ENCODE assay signal across 16 cellular contexts in genomic region chr5:106755789-106756188, GRCh38.
"Had no signal": no experiment of that assay in that cellular context is flagged by ENCODE, and none has a peak within 500 bp of the region (broad histone marks: within the 10 kb centered on the region; RNA-seq: fewer than 3 reads in every experiment).

No MANE protein-coding gene starts in this region.

- H3K4me1 ChIP-seq: gastrocnemius medialis, lower lobe of right lung, sigmoid colon, transverse colon had no signal

- H3K4me3 ChIP-seq: gastrocnemius medialis, lower lobe of right lung, sigmoid colon, transverse colon had no signal

- H3K36me3 ChIP-seq: gastrocnemius medialis, lower lobe of right lung, sigmoid colon, transverse colon had no signal

- H3K27me3 Mint-ChIP-seq: activated CD4-positive, alpha-beta memory T cell treated with anti-CD3 and anti-CD28 coated beads, Interleukin-2, amount 10 ng/mL, durations not matched to agents 7 days and 5 days; activated CD8-positive, alpha-beta memory T cell treated with anti-CD3 and anti-CD28 coated beads, Interleukin-2, amount 10 ng/mL, durations not matched to agents 7 days and 5 days; activated naive CD8-positive, alpha-beta T cell; natural killer cell treated with Interleukin-12 subunit alpha and Interleukin-12 subunit beta and Interleukin-15 and Interleukin-18, amount 100 ng/mL, for 72 hours had no signal

- H3K4me3 Mint-ChIP-seq: activated CD4-positive, alpha-beta memory T cell treated with anti-CD3 and anti-CD28 coated beads, Interleukin-2, amount 10 ng/mL, durations not matched to agents 7 days and 5 days; activated CD8-positive, alpha-beta memory T cell treated with anti-CD3 and anti-CD28 coated beads, Interleukin-2, amount 10 ng/mL, durations not matched to agents 7 days and 5 days; activated naive CD8-positive, alpha-beta T cell; natural killer cell treated with Interleukin-12 subunit alpha and Interleukin-12 subunit beta and Interleukin-15 and Interleukin-18, amount 100 ng/mL, for 72 hours had no signal

- H3K27ac Mint-ChIP-seq: activated CD4-positive, alpha-beta memory T cell treated with anti-CD3 and anti-CD28 coated beads, Interleukin-2, amount 10 ng/mL, durations not matched to agents 7 days and 5 days; activated CD8-positive, alpha-beta memory T cell treated with anti-CD3 and anti-CD28 coated beads, Interleukin-2, amount 10 ng/mL, durations not matched to agents 7 days and 5 days; activated naive CD8-positive, alpha-beta T cell; natural killer cell treated with Interleukin-12 subunit alpha and Interleukin-12 subunit beta and Interleukin-15 and Interleukin-18, amount 100 ng/mL, for 72 hours had no signal

- ATAC-seq: activated CD8-positive, alpha-beta memory T cell treated with anti-CD3 and anti-CD28 coated beads, Interleukin-2, amount 10 ng/mL, durations not matched to agents 7 days and 5 days; gastrocnemius medialis; lower lobe of right lung; natural killer cell treated with Interleukin-12 subunit alpha and Interleukin-12 subunit beta and Interleukin-15 and Interleukin-18, amount 100 ng/mL, for 72 hours had no signal

- H3K4me1 Mint-ChIP-seq: activated CD4-positive, alpha-beta memory T cell treated with anti-CD3 and anti-CD28 coated beads, Interleukin-2, amount 10 ng/mL, durations not matched to agents 7 days and 5 days; activated CD8-positive, alpha-beta memory T cell treated with anti-CD3 and anti-CD28 coated beads, Interleukin-2, amount 10 ng/mL, durations not matched to agents 7 days and 5 days had no signal

- H3K27me3 ChIP-seq: gastrocnemius medialis, sigmoid colon, transverse colon had no signal

- DNase-seq: activated CD4-positive, alpha-beta memory T cell treated with anti-CD3 and anti-CD28 coated beads, Interleukin-2, amount 10 ng/mL, durations not matched to agents 7 days and 5 days; activated CD4-positive, alpha-beta T cell treated with anti-CD3 and anti-CD28 coated beads for 48 hours; activated CD4-positive, CD25-positive, alpha-beta regulatory T cell; activated CD8-positive, alpha-beta memory T cell treated with anti-CD3 and anti-CD28 coated beads, Interleukin-2, amount 10 ng/mL, durations not matched to agents 7 days and 5 days; effector CD4-positive, alpha-beta T cell; gastrocnemius medialis; head of caudate nucleus; lower lobe of right lung; sigmoid colon; stimulated activated CD4-positive, alpha-beta T cell treated with anti-CD3 and anti-CD28 coated beads, Interleukin-1b, Interleukin-23, amount 100 ng/mL, for 48 hours; stimulated activated CD8-positive, alpha-beta memory T cell treated with anti-CD3 and anti-CD28 coated beads, Interleukin-4, amount 100 ng/mL, for 48 hours; stimulated activated naive CD4-positive, alpha-beta T cell treated with Interleukin-2 at 50 U/mL for 16 hours; T-helper 9 cell; transverse colon had no signal

- H3K9me3 Mint-ChIP-seq: activated CD4-positive, alpha-beta memory T cell treated with anti-CD3 and anti-CD28 coated beads, Interleukin-2, amount 10 ng/mL, durations not matched to agents 7 days and 5 days; natural killer cell treated with Interleukin-12 subunit alpha and Interleukin-12 subunit beta and Interleukin-15 and Interleukin-18, amount 100 ng/mL, for 72 hours had no signal

- H3K36me3 Mint-ChIP-seq: activated CD8-positive, alpha-beta memory T cell treated with anti-CD3 and anti-CD28 coated beads, Interleukin-2, amount 10 ng/mL, durations not matched to agents 7 days and 5 days; activated naive CD8-positive, alpha-beta T cell; natural killer cell treated with Interleukin-12 subunit alpha and Interleukin-12 subunit beta and Interleukin-15 and Interleukin-18, amount 100 ng/mL, for 72 hours had no signal

- H3K9me3 ChIP-seq: gastrocnemius medialis, lower lobe of right lung, sigmoid colon, transverse colon had no signal

- H3K27ac ChIP-seq: gastrocnemius medialis, lower lobe of right lung, sigmoid colon, transverse colon had no signal
